Comparison of ENCODE assay signal across 22 cellular contexts in the genomic region with DNA sequence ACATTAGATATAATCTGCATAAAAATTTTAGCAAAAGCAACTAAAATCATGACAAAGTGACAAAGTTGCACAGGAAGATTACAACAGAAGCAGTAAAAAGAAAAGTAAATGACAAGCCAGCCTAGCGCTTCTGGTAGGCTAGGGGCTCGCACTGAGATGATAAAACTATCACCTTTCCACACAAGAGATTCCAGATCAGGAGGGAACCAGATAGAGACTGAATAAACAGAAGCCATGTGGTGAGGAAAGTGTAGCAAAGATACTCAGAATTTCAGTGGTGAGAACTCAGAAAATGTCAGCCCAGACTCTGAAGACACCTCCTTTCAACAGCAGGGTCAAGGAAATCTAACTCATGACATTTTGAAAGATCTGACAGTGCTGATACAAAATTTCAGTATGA.
"Had no signal": no experiment of that assay in that cellular context is flagged by ENCODE, and none has a peak within 500 bp of the region (broad histone marks: within the 10 kb centered on the region; RNA-seq: fewer than 3 reads in every experiment).

No MANE protein-coding gene starts in this region.

- FAIRE-seq: endometrium, keratinocyte had no signal

- H3K4me1 ChIP-seq: esophagus squamous epithelium, gastrocnemius medialis, prostate gland, right atrium auricular region, suprapubic skin had no signal

- H3K4me3 ChIP-seq: esophagus squamous epithelium, gastrocnemius medialis, lung, prostate gland, right atrium auricular region, smooth muscle cell, suprapubic skin had no signal

- ATAC-seq: effector memory CD8-positive, alpha-beta T cell; gastrocnemius medialis; left ventricle myocardium superior; natural killer cell; sciatic nerve; stimulated activated naive CD8-positive, alpha-beta T cell treated with anti-CD3 and anti-CD28 coated beads, Interleukin-15, amount 100 ng/mL, for 72 hours had no signal

- H3K9me3 ChIP-seq: esophagus squamous epithelium, gastrocnemius medialis, prostate gland, right atrium auricular region, suprapubic skin had no signal

- H3K27me3 ChIP-seq: esophagus squamous epithelium, gastrocnemius medialis, right atrium auricular region, suprapubic skin had no signal

- H3K27ac ChIP-seq: esophagus squamous epithelium, gastrocnemius medialis, prostate gland, right atrium auricular region, suprapubic skin had no signal

- H3K36me3 ChIP-seq: esophagus squamous epithelium, gastrocnemius medialis, prostate gland, right atrium auricular region, suprapubic skin had no signal

- H3K4me2 ChIP-seq: smooth muscle cell had no signal

- DNase-seq: cortex of kidney; effector memory CD8-positive, alpha-beta T cell; esophagus squamous epithelium; gastrocnemius medialis; head of caudate nucleus; left ventricle myocardium superior; natural killer cell; nucleus accumbens; stimulated activated CD4-positive, alpha-beta T cell treated with anti-CD3 and anti-CD28 coated beads, Interleukin-12 subunit alpha, Interleukin-12 subunit beta, amount 100 ng/mL, for 4 hours; stimulated activated CD4-positive, alpha-beta T cell treated with anti-CD3 and anti-CD28 coated beads, Interleukin-1b, Interleukin-23, amount 100 ng/mL, for 48 hours; stimulated activated CD4-positive, alpha-beta T cell treated with anti-CD3 and anti-CD28 coated beads, Interleukin-4, amount 100 ng/mL, for 1 hour; stimulated activated CD8-positive, alpha-beta memory T cell treated with anti-CD3 and anti-CD28 coated beads, Interleukin-4, amount 100 ng/mL, for 48 hours; stimulated activated naive CD4-positive, alpha-beta T cell; stimulated activated naive CD8-positive, alpha-beta T cell treated with anti-CD3 and anti-CD28 coated beads, Interleukin-15, amount 100 ng/mL, for 72 hours had no signal
